23 cellular contexts compared by ENCODE assay signal in genomic region chr2:36301843-36302242, GRCh38.
"Had no signal": no experiment of that assay in that cellular context is flagged by ENCODE, and none has a peak within 500 bp of the region (broad histone marks: within the 10 kb centered on the region; RNA-seq: fewer than 3 reads in every experiment).

No MANE protein-coding gene starts in this region.

- H3K4me1 Mint-ChIP-seq: IgD-negative memory B cell had no signal

- H3K4me2 ChIP-seq: KMS-11 had no signal

- H3K36me3 ChIP-seq: MG63, SJSA1 had no signal

- H3K27ac ChIP-seq: HL-60, KMS-11, SJSA1, SK-N-MC had no signal

- H3K9ac ChIP-seq: KMS-11 had no signal

- H3K36me3 Mint-ChIP-seq: IgD-negative memory B cell had no signal

- H3K27ac Mint-ChIP-seq: IgD-negative memory B cell had no signal

- DNase-seq: MG63, MV-4-11, NCI-H1048, NCI-H1105, NCI-H1436 treated with DMSO at 0.1 percent for 48 hours, NCI-H1694, NCI-H187 treated with DMSO at 0.1 percent for 48 hours, NCI-H2029 treated with DMSO at 0.1 percent for 48 hours, NCI-H2171 treated with DMSO at 0.1 percent for 48 hours, NCI-H345, NCI-H446 treated with DMSO at 0.1 percent for 48 hours, NCI-H510A treated with DMSO at 0.1 percent for 48 hours, NCI-H526, NCI-H748 treated with DMSO at 0.1 percent for 48 hours, Right ventricle myocardium superior, RPMI8226, SIG-M5 had no signal

- H3K4me3 ChIP-seq: K562, MG63, SJSA1, SK-N-MC had no signal

- ATAC-seq: K562 had no signal

- H3K27me3 ChIP-seq: MG63, SJSA1 had no signal

- H3K9me3 ChIP-seq: MG63, SJSA1 had no signal

- H3K4me3 Mint-ChIP-seq: IgD-negative memory B cell had no signal
